35 cellular contexts compared by ENCODE assay signal in the genomic region with DNA sequence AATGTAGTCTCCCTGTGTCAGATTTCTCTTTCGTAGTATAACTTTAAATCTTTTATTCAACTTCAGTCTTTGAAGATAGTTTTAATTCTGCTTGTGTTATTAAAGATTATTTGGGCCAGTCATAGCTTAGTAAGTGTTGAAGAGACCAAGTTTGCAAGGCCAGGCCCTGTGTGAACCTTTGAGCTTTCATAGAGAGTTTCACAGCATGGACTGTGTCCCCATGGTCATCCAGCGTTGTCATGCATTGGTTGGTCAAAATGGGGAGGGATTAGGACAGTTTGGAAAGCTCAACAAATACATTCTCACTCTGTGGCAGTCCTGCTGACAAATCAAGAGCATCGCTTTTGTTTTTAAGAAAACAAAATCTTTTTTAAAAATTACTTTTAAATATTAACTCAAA.
"Had no signal": no experiment of that assay in that cellular context is flagged by ENCODE, and none has a peak within 500 bp of the region (broad histone marks: within the 10 kb centered on the region; RNA-seq: fewer than 3 reads in every experiment).

No MANE protein-coding gene starts in this region.

- FAIRE-seq: astrocyte, bronchial epithelial cell had no signal

- H3K27ac ChIP-seq: adrenal gland, ascending aorta, body of pancreas, brain microvascular endothelial cell, breast epithelium, cardiac muscle cell had no signal

- H3K4me3 ChIP-seq: adrenal gland, ascending aorta, body of pancreas, breast epithelium, cardiac muscle cell had no signal

- H3K27me3 ChIP-seq: adrenal gland, ascending aorta, body of pancreas, brain microvascular endothelial cell, breast epithelium, cardiac muscle cell had no signal

- H3K4me1 ChIP-seq: adrenal gland, ascending aorta, body of pancreas, breast epithelium had no signal

- H3K36me3 ChIP-seq: adrenal gland, ascending aorta, brain microvascular endothelial cell, breast epithelium, cardiac muscle cell had no signal

- DNase-seq: activated effector memory CD4-positive, alpha-beta T cell treated with anti-CD3 and anti-CD28 coated beads, Interleukin-2, amount 50 U/mL, for 16 hours; activated effector memory CD4-positive, alpha-beta T cell treated with Interleukin-2 at 50 U/mL for 16 hours; activated gamma-delta T cell; activated gamma-delta T cell treated with Interleukin-2 at 50 U/mL for 16 hours; activated naive CD4-positive, alpha-beta T cell; activated naive CD4-positive, alpha-beta T cell treated with anti-CD3 and anti-CD28 coated beads for 36 hours; activated naive CD4-positive, alpha-beta T cell treated with anti-CD3 and anti-CD28 coated beads, Interleukin-2, amount 10 ng/mL, durations not matched to agents 7 days and 5 days; activated naive CD4-positive, alpha-beta T cell treated with anti-CD3 and anti-CD28 coated beads, Interleukin-2, amount 50 U/mL, for 16 hours; activated naive CD4-positive, alpha-beta T cell treated with Interleukin-2 at 50 U/mL for 16 hours; activated naive CD8-positive, alpha-beta T cell treated with anti-CD3 and anti-CD28 coated beads for 36 hours; activated naive CD8-positive, alpha-beta T cell treated with anti-CD3 and anti-CD28 coated beads, Interleukin-2, amount 10 ng/mL, durations not matched to agents 7 days and 5 days; activated naive CD8-positive, alpha-beta T cell treated with anti-CD3 and anti-CD28 coated beads, Interleukin-2, amount 50 U/mL, for 24 hours; activated T-cell treated with anti-CD3 and anti-CD28 coated beads for 4 hours; activated T-cell treated with anti-CD3 and anti-CD28 coated beads, Interleukin-2, amount 50 U/mL, for 1 hour; activated T-cell treated with anti-CD3 and anti-CD28 coated beads, Interleukin-2, amount 50 U/mL, for 24 hours; activated T-cell treated with anti-CD3 and anti-CD28 coated beads, Interleukin-2, amount 50 U/mL, for 4 hours; activated T-cell treated with anti-CD3 and anti-CD28 coated beads, Interleukin-2, amount 50 U/mL, for 48 hours; activated T-cell treated with anti-CD3 and anti-CD28 coated beads, Interleukin-2, amount 50 U/mL, for 72 hours; adrenal gland; amniotic stem cell; amygdala; anterior cingulate cortex; aorta; body of pancreas; brain microvascular endothelial cell; caudate nucleus; central memory CD4-positive, alpha-beta T cell; cerebellar nuclear complex had no signal

- ATAC-seq: activated naive CD4-positive, alpha-beta T cell treated with anti-CD3 and anti-CD28 coated beads, Interleukin-2, amount 50 U/mL, for 72 hours; activated naive CD8-positive, alpha-beta T cell treated with anti-CD3 and anti-CD28 coated beads, Interleukin-2, amount 50 U/mL, for 24 hours; activated T-cell treated with anti-CD3 and anti-CD28 coated beads, Interleukin-2, amount 50 U/mL, for 4 hours; activated T-cell treated with anti-CD3 and anti-CD28 coated beads, Interleukin-2, amount 50 U/mL, for 72 hours; activated T-helper 17 cell treated with anti-CD3 and anti-CD28 coated beads, Interleukin-2, amount 50 U/mL, for 72 hours; body of pancreas had no signal

- H3K9me3 ChIP-seq: adrenal gland, ascending aorta, body of pancreas, breast epithelium had no signal
